10 cellular contexts compared by ENCODE assay signal in genomic region chr15:68797589-68798377, GRCh38. TPM values are rescaled to one million over a fixed set of nuclear protein-coding genes. Genes with fewer than 3 reads are reported as not detected.
DNase-seq lines count a peak whose midpoint lies in the region; ATAC-seq lines count a peak whose summit lies in the region.
"Had no signal": no experiment of that assay in that cellular context is flagged by ENCODE, and none has a peak within 500 bp of the region (broad histone marks: within the 10 kb centered on the region; RNA-seq: fewer than 3 reads in every experiment).

No MANE protein-coding gene starts in this region.

- peak overlapping the region; percentile 86 for H3K27ac Mint-ChIP-seq in T-helper 1 cell treated with Interleukin-12 subunit alpha and Interleukin-12 subunit beta and Interleukin-4 antibody, amounts not matched to agents 30 μg/mL and 1 μg/mL, for 36 hours
- peak overlapping the region; percentile 68 for H3K27ac Mint-ChIP-seq in activated T-helper 17 cell treated with anti-CD3 and anti-CD28 coated beads, Interleukin-2, amount 50 U/mL, for 72 hours
- peak overlapping the region; percentile 58 for H3K27ac Mint-ChIP-seq in stimulated activated memory B cell treated with anti-CD40 and anti-IgM and Interleukin-4, amounts not matched to agents 10 μg/mL and 1 μg/mL and 100 μg/mL, for 72 hours

- H3K4me1 Mint-ChIP-seq in T-helper 1 cell treated with Interleukin-12 subunit alpha and Interleukin-12 subunit beta and Interleukin-4 antibody, amounts not matched to agents 30 μg/mL and 1 μg/mL, for 36 hours (ENCODE audit: low read depth), result peaks cover 80% of the 10 kb centered on the region
- H3K4me1 Mint-ChIP-seq in activated T-helper 17 cell treated with anti-CD3 and anti-CD28 coated beads, Interleukin-2, amount 50 U/mL, for 72 hours, result peaks cover 57% of the 10 kb centered on the region
- H3K4me1 Mint-ChIP-seq in stimulated activated memory B cell treated with anti-CD40 and anti-IgM and Interleukin-4, amounts not matched to agents 10 μg/mL and 1 μg/mL and 100 μg/mL, for 72 hours, result peaks cover 98% of the 10 kb centered on the region

- no peaks in the 10 kb centered on the region for H3K27me3 Mint-ChIP-seq in T-helper 1 cell treated with Interleukin-12 subunit alpha and Interleukin-12 subunit beta and Interleukin-4 antibody, amounts not matched to agents 30 μg/mL and 1 μg/mL, for 36 hours (ENCODE audit: low read depth)
- H3K27me3 Mint-ChIP-seq in activated T-helper 17 cell treated with anti-CD3 and anti-CD28 coated beads, Interleukin-2, amount 50 U/mL, for 72 hours, result no peaks in the 10 kb centered on the region
- H3K27me3 Mint-ChIP-seq in stimulated activated memory B cell treated with anti-CD40 and anti-IgM and Interleukin-4, amounts not matched to agents 10 μg/mL and 1 μg/mL and 100 μg/mL, for 72 hours, result no peaks in the 10 kb centered on the region

- ATAC-seq in activated T-helper 17 cell treated with anti-CD3 and anti-CD28 coated beads, Interleukin-2, amount 50 U/mL, for 72 hours (replicated peaks), result peak; percentile 28
- ATAC-seq in stimulated activated memory B cell treated with anti-CD40 and anti-IgM and Interleukin-4, amounts not matched to agents 10 μg/mL and 1 μg/mL and 100 μg/mL, for 72 hours, result peak; percentile 18
- ATAC-seq in HG03457 (IDR thresholded peaks at IDR 0.05; ENCODE audit: unreplicated experiment) (no peak), GM18909 (IDR thresholded peaks at IDR 0.05; ENCODE audit: poor library complexity, unreplicated experiment) (no peak)
- ATAC-seq: A549 had no signal

- peak overlapping the region; percentile 69 for H3K4me3 Mint-ChIP-seq in T-helper 1 cell treated with Interleukin-12 subunit alpha and Interleukin-12 subunit beta and Interleukin-4 antibody, amounts not matched to agents 30 μg/mL and 1 μg/mL, for 36 hours
- peak overlapping the region; percentile 65 for H3K4me3 Mint-ChIP-seq in activated T-helper 17 cell treated with anti-CD3 and anti-CD28 coated beads, Interleukin-2, amount 50 U/mL, for 72 hours
- no peak overlapping the region for H3K4me3 Mint-ChIP-seq in stimulated activated memory B cell treated with anti-CD40 and anti-IgM and Interleukin-4, amounts not matched to agents 10 μg/mL and 1 μg/mL and 100 μg/mL, for 72 hours

- no peaks in the 10 kb centered on the region for H3K9me3 Mint-ChIP-seq in T-helper 1 cell treated with Interleukin-12 subunit alpha and Interleukin-12 subunit beta and Interleukin-4 antibody, amounts not matched to agents 30 μg/mL and 1 μg/mL, for 36 hours
- H3K9me3 Mint-ChIP-seq in activated T-helper 17 cell treated with anti-CD3 and anti-CD28 coated beads, Interleukin-2, amount 50 U/mL, for 72 hours, result no peaks in the 10 kb centered on the region
- no peaks in the 10 kb centered on the region for H3K9me3 Mint-ChIP-seq in stimulated activated memory B cell treated with anti-CD40 and anti-IgM and Interleukin-4, amounts not matched to agents 10 μg/mL and 1 μg/mL and 100 μg/mL, for 72 hours

- peaks cover 27% of the 10 kb centered on the region for H3K36me3 Mint-ChIP-seq in T-helper 1 cell treated with Interleukin-12 subunit alpha and Interleukin-12 subunit beta and Interleukin-4 antibody, amounts not matched to agents 30 μg/mL and 1 μg/mL, for 36 hours (ENCODE audit: low read depth)
- H3K36me3 Mint-ChIP-seq in activated T-helper 17 cell treated with anti-CD3 and anti-CD28 coated beads, Interleukin-2, amount 50 U/mL, for 72 hours (ENCODE audit: low read depth), result peaks cover 41% of the 10 kb centered on the region
- H3K36me3 Mint-ChIP-seq in stimulated activated memory B cell treated with anti-CD40 and anti-IgM and Interleukin-4, amounts not matched to agents 10 μg/mL and 1 μg/mL and 100 μg/mL, for 72 hours, result peaks cover 34% of the 10 kb centered on the region

- no peak for DNase-seq in T-helper 1 cell
- DNase-seq in hippocampal formation (lab: John Stamatoyannopoulos, UW), result peak; percentile 58 to 75
- DNase-seq in stimulated activated naive CD4-positive, alpha-beta T cell treated with Interleukin-2 at 50 U/mL for 16 hours (lab: John Stamatoyannopoulos, UW), result no peak
- DNase-seq: NCI-H446 treated with DMSO at 0.1 percent for 48 hours had no signal

RNA-seq across cellular contexts. Expression of gene ANP32A, which starts 22.9 kb away (rescaled TPM):
- total RNA-seq in activated T-helper 17 cell treated with anti-CD3 and anti-CD28 coated beads, Interleukin-2, amount 50 U/mL, for 72 hours, result 100 to 1,000 TPM; 130 to 221 TPM

Comparison
In these comparisons a context has a peak if more than half of its experiments do, and no peak if none do; other contexts are left out.
1. DNase-seq: peak in hippocampal formation (2 of 2); none in T-helper 1 cell (0 of 5) and stimulated activated naive CD4-positive, alpha-beta T cell treated with Interleukin-2 at 50 U/mL for 16 hours (single experiment).
2. ATAC-seq: peak in activated T-helper 17 cell treated with anti-CD3 and anti-CD28 coated beads, Interleukin-2, amount 50 U/mL, for 72 hours (single experiment) and stimulated activated memory B cell treated with anti-CD40 and anti-IgM and Interleukin-4, amounts not matched to agents 10 μg/mL and 1 μg/mL and 100 μg/mL, for 72 hours (single experiment); none in HG03457 (single experiment) and GM18909 (single experiment).
3. Peak in every context shown above with its lines, with median percentiles within 50 percentile points of each other: H3K27ac Mint-ChIP-seq.